31 cellular contexts compared by ENCODE assay signal in the genomic region with DNA sequence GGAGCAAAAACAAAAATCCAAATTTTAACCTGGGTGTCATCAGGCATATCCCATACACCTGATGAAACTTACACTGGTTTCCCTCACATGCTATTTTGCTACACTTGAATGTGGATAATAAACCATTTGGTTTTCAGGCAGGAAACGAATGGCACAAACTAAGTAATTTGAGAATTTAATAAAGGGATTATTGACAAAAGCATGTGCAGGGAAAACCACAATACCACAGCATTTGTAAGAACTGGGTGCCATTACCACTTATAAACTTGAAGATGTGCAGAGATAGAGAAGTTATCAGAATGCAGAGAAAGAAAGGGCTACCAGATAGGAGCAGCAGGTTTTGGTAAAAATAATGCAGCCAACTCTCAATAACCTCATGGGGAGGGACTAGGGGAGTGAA.
"Had no signal": no experiment of that assay in that cellular context is flagged by ENCODE, and none has a peak within 500 bp of the region (broad histone marks: within the 10 kb centered on the region; RNA-seq: fewer than 3 reads in every experiment).

No MANE protein-coding gene starts in this region.

- H3K4me3 Mint-ChIP-seq: activated B cell treated with CpG ODN at 0.5 μM for 24 hours; activated CD4-positive, alpha-beta memory T cell treated with anti-CD3 and anti-CD28 coated beads for 36 hours; activated CD8-positive, alpha-beta T cell treated with anti-CD3 and anti-CD28 coated beads for 36 hours; activated naive CD4-positive, alpha-beta T cell treated with anti-CD3 and anti-CD28 coated beads for 36 hours; activated naive CD8-positive, alpha-beta T cell treated with anti-CD3 and anti-CD28 coated beads for 36 hours; activated T-cell treated with anti-CD3 and anti-CD28 coated beads, Interleukin-2, amount 50 U/mL, for 4 hours; activated T-cell treated with anti-CD3 and anti-CD28 coated beads, Interleukin-2, amount 50 U/mL, for 72 hours; activated T-helper 1 cell treated with anti-CD3 and anti-CD28 coated beads, Interleukin-12 subunit alpha, Interleukin-12 subunit beta, Interleukin-2, Interleukin-4 antibody, amounts not matched to agents 30 ng/mL and 10 ng/mL and 1 ng/mL, durations not matched to agents 14 hours and 24 hours and 36 hours; activated T-helper 17 cell treated with anti-CD3 and anti-CD28 coated beads, Interleukin-2, amount 50 U/mL, for 72 hours; T-helper 1 cell treated with Interleukin-12 subunit alpha and Interleukin-12 subunit beta and Interleukin-4 antibody, amounts not matched to agents 30 μg/mL and 1 μg/mL, for 36 hours; T-helper 2 cell treated with Interferon-gamma antibody and Interleukin-4, amounts not matched to agents 5 μg/mL and 100 μg/mL, for 36 hours had no signal

- H3K9me3 Mint-ChIP-seq: activated B cell treated with CpG ODN at 0.5 μM for 24 hours; activated CD4-positive, alpha-beta memory T cell treated with anti-CD3 and anti-CD28 coated beads for 36 hours; activated CD8-positive, alpha-beta T cell treated with anti-CD3 and anti-CD28 coated beads for 36 hours; activated naive CD4-positive, alpha-beta T cell treated with anti-CD3 and anti-CD28 coated beads for 36 hours; activated naive CD8-positive, alpha-beta T cell treated with anti-CD3 and anti-CD28 coated beads for 36 hours; activated T-helper 1 cell treated with anti-CD3 and anti-CD28 coated beads, Interleukin-12 subunit alpha, Interleukin-12 subunit beta, Interleukin-2, Interleukin-4 antibody, amounts not matched to agents 30 ng/mL and 10 ng/mL and 1 ng/mL, durations not matched to agents 14 hours and 24 hours and 36 hours; activated T-helper 17 cell treated with anti-CD3 and anti-CD28 coated beads, Interleukin-2, amount 50 U/mL, for 72 hours; T-helper 1 cell treated with Interleukin-12 subunit alpha and Interleukin-12 subunit beta and Interleukin-4 antibody, amounts not matched to agents 30 μg/mL and 1 μg/mL, for 36 hours; T-helper 2 cell treated with Interferon-gamma antibody and Interleukin-4, amounts not matched to agents 5 μg/mL and 100 μg/mL, for 36 hours had no signal

- H3K36me3 Mint-ChIP-seq: activated CD4-positive, alpha-beta memory T cell treated with anti-CD3 and anti-CD28 coated beads for 36 hours; activated naive CD4-positive, alpha-beta T cell treated with anti-CD3 and anti-CD28 coated beads, Interleukin-2, amount 50 U/mL, for 72 hours; activated naive CD8-positive, alpha-beta T cell treated with anti-CD3 and anti-CD28 coated beads for 36 hours had no signal

- H3K27me3 Mint-ChIP-seq: activated B cell treated with CpG ODN at 0.5 μM for 24 hours; activated CD4-positive, alpha-beta memory T cell treated with anti-CD3 and anti-CD28 coated beads for 36 hours; activated CD8-positive, alpha-beta T cell treated with anti-CD3 and anti-CD28 coated beads for 36 hours; activated naive CD8-positive, alpha-beta T cell treated with anti-CD3 and anti-CD28 coated beads for 36 hours; activated T-helper 17 cell treated with anti-CD3 and anti-CD28 coated beads, Interleukin-2, amount 50 U/mL, for 72 hours had no signal

- DNase-seq: activated B cell treated with CpG ODN at 0.5 μM for 24 hours; activated CD4-positive, alpha-beta memory T cell treated with anti-CD3 and anti-CD28 coated beads for 36 hours; activated CD4-positive, alpha-beta T cell treated with anti-CD3 and anti-CD28 coated beads for 4 hours; activated CD4-positive, alpha-beta T cell treated with anti-CD3 and anti-CD28 coated beads, Interleukin-2, amount 50 U/mL, for 1 hour; activated CD4-positive, alpha-beta T cell treated with anti-CD3 and anti-CD28 coated beads, Interleukin-2, amount 50 U/mL, for 4 hours; activated CD4-positive, CD25-positive, alpha-beta regulatory T cell treated with anti-CD3 and anti-CD28 coated beads, Interleukin-2, amount 50 U/mL, for 72 hours; activated CD8-positive, alpha-beta memory T cell treated with anti-CD3 and anti-CD28 coated beads, Interleukin-2, amount 50 U/mL, for 4 hours; activated CD8-positive, alpha-beta T cell treated with anti-CD3 and anti-CD28 coated beads for 36 hours; activated effector memory CD4-positive, alpha-beta T cell treated with anti-CD3 and anti-CD28 coated beads, Interleukin-2, amount 50 U/mL, for 16 hours; activated gamma-delta T cell treated with Interleukin-2 at 50 U/mL for 16 hours; activated naive CD4-positive, alpha-beta T cell; activated naive CD4-positive, alpha-beta T cell treated with anti-CD3 and anti-CD28 coated beads for 36 hours; activated naive CD4-positive, alpha-beta T cell treated with anti-CD3 and anti-CD28 coated beads, Interleukin-2, amount 50 U/mL, for 16 hours; activated naive CD8-positive, alpha-beta T cell treated with anti-CD3 and anti-CD28 coated beads for 36 hours; activated T-cell treated with anti-CD3 and anti-CD28 coated beads for 4 hours; activated T-cell treated with anti-CD3 and anti-CD28 coated beads, Interleukin-2, amount 50 U/mL, for 1 hour; activated T-cell treated with anti-CD3 and anti-CD28 coated beads, Interleukin-2, amount 50 U/mL, for 4 hours; activated T-cell treated with anti-CD3 and anti-CD28 coated beads, Interleukin-2, amount 50 U/mL, for 72 hours; adrenal gland; amniotic stem cell; aorta; body of pancreas; brain microvascular endothelial cell; central memory CD4-positive, alpha-beta T cell; T-helper 2 cell; T-helper 9 cell had no signal

- H3K4me1 Mint-ChIP-seq: activated B cell treated with CpG ODN at 0.5 μM for 24 hours; activated naive CD8-positive, alpha-beta T cell treated with anti-CD3 and anti-CD28 coated beads for 36 hours; activated T-helper 17 cell treated with anti-CD3 and anti-CD28 coated beads, Interleukin-2, amount 50 U/mL, for 72 hours had no signal

- ATAC-seq: activated CD8-positive, alpha-beta T cell treated with anti-CD3 and anti-CD28 coated beads for 36 hours; activated naive CD4-positive, alpha-beta T cell treated with anti-CD3 and anti-CD28 coated beads, Interleukin-2, amount 50 U/mL, for 72 hours; activated T-cell treated with anti-CD3 and anti-CD28 coated beads, Interleukin-2, amount 50 U/mL, for 4 hours; activated T-cell treated with anti-CD3 and anti-CD28 coated beads, Interleukin-2, amount 50 U/mL, for 72 hours; activated T-helper 17 cell treated with anti-CD3 and anti-CD28 coated beads, Interleukin-2, amount 50 U/mL, for 72 hours; body of pancreas had no signal

- H3K27ac Mint-ChIP-seq: activated B cell treated with CpG ODN at 0.5 μM for 24 hours; activated CD4-positive, alpha-beta memory T cell treated with anti-CD3 and anti-CD28 coated beads for 36 hours; activated CD8-positive, alpha-beta T cell treated with anti-CD3 and anti-CD28 coated beads for 36 hours; activated naive CD4-positive, alpha-beta T cell treated with anti-CD3 and anti-CD28 coated beads for 36 hours; activated naive CD4-positive, alpha-beta T cell treated with anti-CD3 and anti-CD28 coated beads, Interleukin-2, amount 50 U/mL, for 72 hours; activated naive CD8-positive, alpha-beta T cell treated with anti-CD3 and anti-CD28 coated beads for 36 hours; activated T-cell treated with anti-CD3 and anti-CD28 coated beads, Interleukin-2, amount 50 U/mL, for 72 hours; activated T-helper 1 cell treated with anti-CD3 and anti-CD28 coated beads, Interleukin-12 subunit alpha, Interleukin-12 subunit beta, Interleukin-2, Interleukin-4 antibody, amounts not matched to agents 30 ng/mL and 10 ng/mL and 1 ng/mL, durations not matched to agents 14 hours and 24 hours and 36 hours; activated T-helper 17 cell treated with anti-CD3 and anti-CD28 coated beads, Interleukin-2, amount 50 U/mL, for 72 hours; T-helper 1 cell treated with Interleukin-12 subunit alpha and Interleukin-12 subunit beta and Interleukin-4 antibody, amounts not matched to agents 30 μg/mL and 1 μg/mL, for 36 hours; T-helper 2 cell treated with Interferon-gamma antibody and Interleukin-4, amounts not matched to agents 5 μg/mL and 100 μg/mL, for 36 hours had no signal
